8 cellular contexts compared by ENCODE assay signal in the genomic region with DNA sequence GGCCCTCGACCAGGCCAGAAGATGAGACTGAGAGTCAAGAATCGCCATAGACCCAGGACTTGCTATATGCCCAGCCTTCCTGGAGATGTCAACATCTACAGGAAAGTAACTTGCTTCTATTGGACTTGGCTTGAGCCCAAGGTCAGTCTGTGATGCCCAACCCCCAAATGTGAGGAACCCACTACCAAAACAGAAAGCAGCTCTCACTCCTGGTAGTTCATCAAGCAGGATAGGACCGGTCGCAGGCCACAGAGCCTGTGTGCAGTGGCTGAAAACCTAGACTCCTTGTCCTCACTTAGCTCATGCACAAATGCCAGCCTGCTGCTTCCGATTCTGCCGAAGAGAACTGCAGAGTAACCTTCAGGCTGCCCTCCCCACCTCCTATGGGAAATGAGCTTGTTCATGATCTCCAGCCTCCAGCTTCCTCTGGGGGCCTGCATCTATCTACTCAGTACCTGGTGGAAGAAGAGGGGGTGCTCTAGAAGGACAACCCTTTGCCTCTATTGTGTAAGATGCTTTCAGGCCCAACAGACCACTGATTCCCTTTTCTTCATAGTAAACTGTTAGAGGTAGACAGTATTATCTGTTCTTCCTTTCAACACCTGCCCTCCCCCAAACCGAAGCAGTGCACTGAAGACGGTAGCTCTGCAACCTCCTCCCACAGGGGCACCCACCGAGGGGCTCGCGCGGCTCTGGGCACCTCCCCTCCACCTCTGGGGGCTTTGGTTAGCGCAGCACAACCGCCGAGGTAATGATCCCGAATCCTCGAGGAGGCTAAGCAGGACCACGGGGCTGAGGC. TPM values are rescaled to one million over a fixed set of nuclear protein-coding genes. Genes with fewer than 3 reads are reported as not detected.
DNase-seq lines count a peak whose midpoint lies in the region; ATAC-seq and TF ChIP-seq lines count a peak whose summit lies in the region.

No MANE protein-coding gene starts in this region.

- H3K9me3 ChIP-seq in H9 (ENCODE audit: control insufficient read depth, low read depth, low read length) (no peaks in the 10 kb centered on the region), T-helper 17 cell (ENCODE audit: control insufficient read depth, low read length, poor library complexity, severe bottlenecking) (no peaks in the 10 kb centered on the region), fibroblast of lung (ENCODE audit: control insufficient read depth, insufficient read depth, low read depth, low read length) (no peaks in the 10 kb centered on the region), psoas muscle (no peaks in the 10 kb centered on the region)

- no CpG with 5 or more reads among the region's 18 CpGs for WGBS in H9 (ENCODE audit: extremely low coverage, insufficient read length, low lambda C conversion rate)
- WGBS in psoas muscle, 3 donors: 27 to 29% (median 29%) methylated on average over 18 of the region's 18 CpGs

- intact Hi-C loops in Calu3 (cut with micrococcal nuclease; ENCODE audit: unreplicated experiment): no loop called here
- intact Hi-C loops in psoas muscle (cut with DNase I): no loop called here

- H3K4me1 ChIP-seq in H9 (ENCODE audit: insufficient read depth, low read length): no peaks in the 10 kb centered on the region; the same call in 1 of the 2 replicates
- H3K4me1 ChIP-seq in fibroblast of lung (ENCODE audit: control insufficient read depth, extremely low read depth, insufficient read depth, low read length): peaks cover 7% of the 10 kb centered on the region
- H3K4me1 ChIP-seq in psoas muscle: peaks cover 12% of the 10 kb centered on the region

- H3T11ph ChIP-seq in H9 (ENCODE audit: low read length): no peak overlapping the region

- DNase-seq in Calu3 (no peak), H9 (no peak), T-helper 17 cell (no peak), fibroblast of lung (ENCODE audit: low read depth in 2 of 2) (no peak), psoas muscle (no peak), foreskin melanocyte (no peak)
- DNase-seq in stimulated activated naive CD4-positive, alpha-beta T cell treated with Interleukin-2 at 50 U/mL for 16 hours (lab: John Stamatoyannopoulos, UW): no peak

- H3K9me3 Mint-ChIP-seq in Calu3 (ENCODE audit: low read depth, unreplicated experiment) (no peaks in the 10 kb centered on the region), H9 (no peaks in the 10 kb centered on the region)

- no peak overlapping the region for H4K91ac ChIP-seq in H9 (ENCODE audit: insufficient read length, low read depth, low read length)

- no peak overlapping the region for H2AK5ac ChIP-seq in H9 (ENCODE audit: insufficient read length, low read length)

- no peak overlapping the region for H3K14ac ChIP-seq in H9 (ENCODE audit: insufficient read depth, low read length)

- no peak overlapping the region for H4K5ac ChIP-seq in H9 (ENCODE audit: insufficient read length, low read depth, low read length)

- H4K8ac ChIP-seq in H9 (replicated peaks; ENCODE audit: insufficient read length, low read depth, low read length): no peak overlapping the region

- peaks cover 2% of the 10 kb centered on the region for H3K79me1 ChIP-seq in H9 (ENCODE audit: insufficient read depth, low read depth, low read length, poor library complexity, severe bottlenecking)

- CTCF ChIA-PET in Calu3 (lab: Charles Lee): interaction anchor here (0.6 kb wide), 2 partner anchors 49 to 87 kb away, joined by 6 read pairs; no protein-coding TSS in a partner anchor

- ATAC-seq in T-helper 17 cell: no peak
- no peak for ATAC-seq in psoas muscle
- ATAC-seq in HG02885 (IDR thresholded peaks at IDR 0.05; ENCODE audit: poor library complexity, unreplicated experiment): no peak

- no peak for TF ChIP-seq CTCF in Calu3 (IDR thresholded peaks at IDR 0.05; ENCODE audit: unreplicated experiment)
- TF ChIP-seq CTCF in H9 (conservative IDR thresholded peaks at IDR 0.05): no peak
- TF ChIP-seq CTCF in fibroblast of lung (conservative IDR thresholded peaks at IDR 0.05 in 1 of 2, IDR thresholded peaks at IDR 0.05 in 1 of 2; ENCODE audit: low read depth in 1 of 2, low read length in 2 of 2): no peak
- no peak for TF ChIP-seq CTCF in psoas muscle (IDR thresholded peaks at IDR 0.05)

- peaks cover 23% of the 10 kb centered on the region for H3K36me3 Mint-ChIP-seq in Calu3 (ENCODE audit: insufficient read depth, unreplicated experiment)
- H3K36me3 Mint-ChIP-seq in H9 (ENCODE audit: insufficient read depth in 1 of 3, low read depth in 3 of 3): peaks cover 5 to 15% (median 15%) of the 10 kb centered on the region in 3 experiments
- H3K36me3 Mint-ChIP-seq in T-helper 17 cell (ENCODE audit: low read depth): no peaks in the 10 kb centered on the region

- H2BK5ac ChIP-seq in H9 (ENCODE audit: insufficient read length, low read length): no peak overlapping the region

- H2BK12ac ChIP-seq in H9 (ENCODE audit: insufficient read length, low read depth, low read length): no peak overlapping the region

- H3K4me1 Mint-ChIP-seq in Calu3 (ENCODE audit: low read depth, unreplicated experiment) (no peaks in the 10 kb centered on the region), H9 (peaks cover 17 to 18% of the 10 kb centered on the region in 2 experiments), T-helper 17 cell (peaks cover 19% of the 10 kb centered on the region)

- H3K23ac ChIP-seq in H9 (ENCODE audit: insufficient read length, low read depth, low read length): no peak overlapping the region

- no peak overlapping the region for H2BK20ac ChIP-seq in H9 (ENCODE audit: low read depth, low read length, poor library complexity, severe bottlenecking)

- H3K27me3 Mint-ChIP-seq in Calu3 (ENCODE audit: unreplicated experiment) (peaks cover under 1% of the 10 kb centered on the region), H9 (ENCODE audit: low read depth) (peaks cover 14% of the 10 kb centered on the region), T-helper 17 cell (no peaks in the 10 kb centered on the region)

- no peak overlapping the region for H3K56ac ChIP-seq in H9 (ENCODE audit: insufficient read length, low read depth, low read length)

- H2BK120ac ChIP-seq in H9 (ENCODE audit: low read depth, low read length, poor library complexity, severe bottlenecking): no peak overlapping the region

- H3K27ac Mint-ChIP-seq in Calu3 (ENCODE audit: unreplicated experiment) (no peak overlapping the region), H9 (0 out of 7 replicates have a peak overlapping the region, but pooled peaks of 1 of the 3 experiments have one; percentile 28), T-helper 17 cell (peak overlapping the region; percentile 34)

- H3K79me2 ChIP-seq in H9 (ENCODE audit: insufficient read depth, low read length): peaks cover 19% of the 10 kb centered on the region; the same call in 1 of the 2 replicates
- peaks cover 16% of the 10 kb centered on the region for H3K79me2 ChIP-seq in fibroblast of lung (ENCODE audit: control insufficient read depth, insufficient read depth, low read length)

- H3K36me3 ChIP-seq in fibroblast of lung (ENCODE audit: control insufficient read depth, insufficient read depth, low read length): no peaks in the 10 kb centered on the region
- H3K36me3 ChIP-seq in psoas muscle (ENCODE audit: insufficient read depth in 1 of 2, low read depth in 1 of 2): no peaks in the 10 kb centered on the region

- H3K4me3 Mint-ChIP-seq in Calu3 (ENCODE audit: low read depth, unreplicated experiment): peak overlapping the region; percentile 73
- H3K4me3 Mint-ChIP-seq in H9: peak overlapping the region; percentile 81 to 91
- H3K4me3 Mint-ChIP-seq in T-helper 17 cell: peak overlapping the region; percentile 90

- H2AFZ ChIP-seq in H9 (ENCODE audit: low read length): no peak overlapping the region
- peak overlapping the region; percentile 64 for H2AFZ ChIP-seq in fibroblast of lung (ENCODE audit: low read length)

- no peak overlapping the region for H3K4ac ChIP-seq in H9 (ENCODE audit: low read depth, low read length)

- H3K9ac ChIP-seq in H9 (ENCODE audit: extremely low read depth, insufficient read length, low read length) (peak overlapping the region; percentile 56), fibroblast of lung (ENCODE audit: insufficient read depth, low read length) (peak overlapping the region; percentile 78)

- peak overlapping the region; percentile 59 to 65 (median 62) for H3K4me3 ChIP-seq in fibroblast of lung (replicated peaks in 1 of 4; ENCODE audit: control extremely low read depth in 1 of 4, insufficient read depth in 1 of 4, low read depth in 3 of 4, low read length in 4 of 4)
- H3K4me3 ChIP-seq in psoas muscle: peak overlapping the region; percentile 79

- H3K18ac ChIP-seq in H9 (ENCODE audit: insufficient read length, low read depth, low read length): no peak overlapping the region

- TSS peak; percentile 35 for BruUV-seq in Calu3 (replicated peaks; lab: Mats Ljungman, UMichigan)

- H3K27me3 ChIP-seq in H9 (ENCODE audit: insufficient read depth, low read length) (no peaks in the 10 kb centered on the region), fibroblast of lung (ENCODE audit: control insufficient read depth, insufficient read depth, low read length) (no peaks in the 10 kb centered on the region), psoas muscle (ENCODE audit: insufficient read depth in 3 of 3, low read length in 2 of 3) (no peaks in the 10 kb centered on the region)

- no peak overlapping the region for H2BK15ac ChIP-seq in H9 (ENCODE audit: low read depth, low read length)

- H3K4me2 ChIP-seq in H9 (ENCODE audit: insufficient read depth, insufficient read length, low read length) (peak overlapping the region; percentile 80), fibroblast of lung (ENCODE audit: extremely low read depth, insufficient read depth, low read length) (peak overlapping the region; percentile 96)

- H3K27ac ChIP-seq in H9 (ENCODE audit: insufficient read length, low read depth, low read length) (no peak overlapping the region), fibroblast of lung (ENCODE audit: insufficient read depth, low read length) (peak overlapping the region; percentile 27), psoas muscle (peak overlapping the region; percentile 97)

- H4K20me1 ChIP-seq in H9 (ENCODE audit: control insufficient read depth, insufficient read depth, insufficient read length): no peaks in the 10 kb centered on the region
- H4K20me1 ChIP-seq in fibroblast of lung (ENCODE audit: control insufficient read depth, extremely low read depth, insufficient read depth, low read length): no peaks in the 10 kb centered on the region

- H3K23me2 ChIP-seq in H9 (ENCODE audit: insufficient read length, low read depth, low read length, poor library complexity, severe bottlenecking): peaks cover 11% of the 10 kb centered on the region

RNA-seq across cellular contexts. Expression of gene ACOT7, which starts 1.3 kb away (rescaled TPM):
- total RNA-seq in Calu3 (2022) (32.1 and 36.2 TPM in 2 replicates), H9 (2021) (85.2 and 87.4 TPM in 2 replicates), T-helper 17 cell (1 to 10 TPM; 4.9 to 7.1 TPM), fibroblast of lung (22.3 and 58.0 TPM in 2 replicates), psoas muscle (1 to 10 TPM; 3.5 to 4.9 (median 4.0) TPM)
- polyA plus RNA-seq in fibroblast of lung (50.7 and 141 TPM in 2 replicates), psoas muscle (10 to 100 TPM in 1 of 3 donors, 1 to 10 TPM in 2; 2.3 to 12.4 (median 4.9) TPM)
- 52.2 and 154 TPM in 2 replicates for polyA plus RNA-seq in fibroblast of lung (2012)
- polyA minus RNA-seq in fibroblast of lung (ENCODE audit: low replicate concordance): 41.2 and 134 TPM in 2 replicates

RNA-seq across cellular contexts. Expression of gene HES2, which starts 27.4 kb away (rescaled TPM):
- total RNA-seq in Calu3 (2022): not detected in 2 replicates
- total RNA-seq in H9 (2021): 0.81 and 1.2 TPM in 2 replicates
- total RNA-seq in T-helper 17 cell: not detected
- 0.26 and 0.50 TPM in 2 replicates for total RNA-seq in fibroblast of lung
- polyA plus RNA-seq in fibroblast of lung: 0.02 TPM in 1 of 2 replicates, not detected in the other
- 0.08 TPM in 1 of 2 replicates, not detected in the other for polyA plus RNA-seq in fibroblast of lung (2012)
- not detected in 2 replicates for polyA minus RNA-seq in fibroblast of lung (ENCODE audit: low replicate concordance)
- under 1 TPM in 1 of 4 donors, not detected in 3; 0.06 TPM for total RNA-seq in psoas muscle
- polyA plus RNA-seq in psoas muscle: under 1 TPM in 1 of 3 donors, not detected in 2; 0.13 TPM

RNA-seq across cellular contexts. Expression of gene ESPN, which starts 32.3 kb away (rescaled TPM):
- total RNA-seq in Calu3 (2022) (2.2 and 3.4 TPM in 2 replicates), H9 (2021) (53.1 and 59.3 TPM in 2 replicates), T-helper 17 cell (10 to 100 TPM; 13.2 to 15.7 TPM), fibroblast of lung (not detected in 2 replicates), psoas muscle (not detected)
- polyA plus RNA-seq in fibroblast of lung (not detected in 2 replicates), psoas muscle (under 1 TPM in 1 of 3 donors, not detected in 2; 0.12 TPM)
- polyA plus RNA-seq in fibroblast of lung (2012): not detected in 2 replicates
- not detected in 2 replicates for polyA minus RNA-seq in fibroblast of lung (ENCODE audit: low replicate concordance)
